In the genomic region with DNA sequence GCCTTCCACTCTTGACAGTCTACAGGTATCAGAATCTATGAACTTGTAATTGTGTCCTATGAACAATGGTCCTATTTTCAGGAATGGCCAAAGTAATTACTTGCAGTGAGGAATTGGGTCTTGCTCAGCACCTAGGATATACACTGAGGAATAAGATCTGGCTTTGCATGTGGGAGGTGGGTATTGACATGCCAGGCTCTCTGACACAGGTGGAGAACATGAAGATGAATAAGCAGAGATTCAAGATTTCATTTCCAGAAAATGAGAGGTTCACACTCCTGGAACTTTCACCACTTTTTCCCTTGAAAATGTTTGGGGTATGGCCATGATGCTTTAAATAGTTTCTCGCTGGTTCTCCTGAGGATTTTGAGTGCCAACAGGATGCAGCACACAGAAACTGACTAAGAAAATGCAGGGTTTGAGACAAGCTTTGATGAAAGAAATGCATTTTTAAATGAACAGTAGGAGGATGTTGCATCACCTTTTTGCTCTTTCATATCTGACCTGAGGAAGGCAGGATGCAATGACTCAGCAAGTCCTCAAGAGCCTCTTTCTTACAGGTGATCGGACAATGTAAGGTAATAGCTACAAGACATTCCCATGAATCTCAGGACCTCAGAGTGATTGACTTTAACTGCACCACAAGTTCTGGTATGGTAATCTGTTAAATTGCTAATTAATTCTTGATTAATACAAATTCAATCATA, we compare ENCODE assay signal across 1 cellular context.
TF ChIP-seq lines count a peak whose summit lies in the region.

No MANE protein-coding gene starts in this region.

TF ChIP-seq in H1, 55 proteins besides CTCF, POLR2A, EP300 and RAD21:
- TF ChIP-seq TBP (IDR thresholded peaks at IDR 0.05; ENCODE audit: low read depth, low read length), result no peak
- TF ChIP-seq MAFK (IDR thresholded peaks at IDR 0.05; ENCODE audit: low read depth, low read length), result 0 out of 2 replicates have a peak, but pooled peaks have one; percentile 20
- TF ChIP-seq CEBPB (IDR thresholded peaks at IDR 0.05; ENCODE audit: low read depth, low read length), result peak; percentile 6; the same call in 1 of the 2 replicates
